23 cellular contexts compared by ENCODE assay signal in the genomic region with DNA sequence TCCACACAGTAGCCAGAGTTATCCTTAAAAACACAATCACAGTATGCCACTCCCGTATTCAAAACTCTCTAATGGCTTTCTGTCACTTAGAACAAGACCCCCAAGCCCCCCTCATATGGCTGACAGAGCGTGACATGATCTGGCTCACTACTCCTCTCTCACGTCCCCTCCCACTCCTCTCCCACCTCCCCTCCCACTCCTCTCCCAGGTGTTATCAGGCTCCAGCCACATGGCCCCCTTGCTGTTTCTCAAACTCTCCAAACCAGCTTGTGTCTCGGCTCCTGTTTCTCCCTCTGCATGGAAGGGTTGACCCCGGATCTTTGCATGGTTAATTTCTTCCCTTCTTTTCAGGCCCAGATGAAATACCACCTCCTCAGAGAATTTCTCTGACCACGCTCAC.
"Had no signal": no experiment of that assay in that cellular context is flagged by ENCODE, and none has a peak within 500 bp of the region (broad histone marks: within the 10 kb centered on the region; RNA-seq: fewer than 3 reads in every experiment).

No MANE protein-coding gene starts in this region.

- H3K4me3 Mint-ChIP-seq: activated CD4-positive, alpha-beta memory T cell treated with anti-CD3 and anti-CD28 coated beads for 36 hours; activated naive CD4-positive, alpha-beta T cell treated with anti-CD3 and anti-CD28 coated beads for 36 hours; activated naive CD8-positive, alpha-beta T cell treated with anti-CD3 and anti-CD28 coated beads, Interleukin-2, amount 10 ng/mL, durations not matched to agents 7 days and 5 days; dendritic cell treated with granulocyte-macrophage colony-stimulating factor and Interleukin-4, amounts not matched to agents 40 ng/mL and 50 ng/mL, for 4 days; immature natural killer cell; T-helper 1 cell treated with Interleukin-12 subunit alpha and Interleukin-12 subunit beta and Interleukin-4 antibody, amounts not matched to agents 30 μg/mL and 1 μg/mL, for 36 hours had no signal

- H3K79me2 ChIP-seq: parathyroid adenoma had no signal

- H3K27ac ChIP-seq: parathyroid adenoma, spleen, upper lobe of right lung had no signal

- H3K27me3 Mint-ChIP-seq: activated CD4-positive, alpha-beta memory T cell treated with anti-CD3 and anti-CD28 coated beads for 36 hours; activated naive CD8-positive, alpha-beta T cell treated with anti-CD3 and anti-CD28 coated beads, Interleukin-2, amount 10 ng/mL, durations not matched to agents 7 days and 5 days; dendritic cell treated with granulocyte-macrophage colony-stimulating factor and Interleukin-4, amounts not matched to agents 40 ng/mL and 50 ng/mL, for 4 days had no signal

- H2AFZ ChIP-seq: parathyroid adenoma had no signal

- H3K27me3 ChIP-seq: spleen, upper lobe of right lung had no signal

- H3K36me3 ChIP-seq: spleen, upper lobe of right lung had no signal

- H3K27ac Mint-ChIP-seq: activated CD4-positive, alpha-beta memory T cell treated with anti-CD3 and anti-CD28 coated beads for 36 hours; activated naive CD4-positive, alpha-beta T cell treated with anti-CD3 and anti-CD28 coated beads for 36 hours; activated naive CD8-positive, alpha-beta T cell treated with anti-CD3 and anti-CD28 coated beads, Interleukin-2, amount 10 ng/mL, durations not matched to agents 7 days and 5 days; dendritic cell treated with granulocyte-macrophage colony-stimulating factor and Interleukin-4, amounts not matched to agents 40 ng/mL and 50 ng/mL, for 4 days; immature natural killer cell; T-helper 1 cell treated with Interleukin-12 subunit alpha and Interleukin-12 subunit beta and Interleukin-4 antibody, amounts not matched to agents 30 μg/mL and 1 μg/mL, for 36 hours had no signal

- H3K4me3 ChIP-seq: spleen, upper lobe of right lung had no signal

- H3K4me1 ChIP-seq: parathyroid adenoma, spleen, upper lobe of right lung had no signal

- H3K36me3 Mint-ChIP-seq: activated CD4-positive, alpha-beta memory T cell treated with anti-CD3 and anti-CD28 coated beads for 36 hours; activated naive CD8-positive, alpha-beta T cell treated with anti-CD3 and anti-CD28 coated beads, Interleukin-2, amount 10 ng/mL, durations not matched to agents 7 days and 5 days; immature natural killer cell had no signal

- H3K9me3 ChIP-seq: spleen, upper lobe of right lung had no signal

- H3K9me3 Mint-ChIP-seq: activated CD4-positive, alpha-beta memory T cell treated with anti-CD3 and anti-CD28 coated beads for 36 hours; activated naive CD4-positive, alpha-beta T cell treated with anti-CD3 and anti-CD28 coated beads for 36 hours; activated naive CD8-positive, alpha-beta T cell treated with anti-CD3 and anti-CD28 coated beads, Interleukin-2, amount 10 ng/mL, durations not matched to agents 7 days and 5 days; dendritic cell treated with granulocyte-macrophage colony-stimulating factor and Interleukin-4, amounts not matched to agents 40 ng/mL and 50 ng/mL, for 4 days; T-helper 1 cell treated with Interleukin-12 subunit alpha and Interleukin-12 subunit beta and Interleukin-4 antibody, amounts not matched to agents 30 μg/mL and 1 μg/mL, for 36 hours had no signal

- DNase-seq: activated CD4-positive, alpha-beta memory T cell treated with anti-CD3 and anti-CD28 coated beads for 36 hours; activated CD4-positive, alpha-beta T cell treated with anti-CD3 and anti-CD28 coated beads for 48 hours; activated CD4-positive, CD25-positive, alpha-beta regulatory T cell; activated effector memory CD4-positive, alpha-beta T cell treated with Interleukin-2 at 50 U/mL for 16 hours; activated naive CD4-positive, alpha-beta T cell treated with anti-CD3 and anti-CD28 coated beads for 36 hours; activated naive CD8-positive, alpha-beta T cell treated with anti-CD3 and anti-CD28 coated beads, Interleukin-2, amount 10 ng/mL, durations not matched to agents 7 days and 5 days; activated T-cell treated with anti-CD3 and anti-CD28 coated beads, Interleukin-2, amount 50 U/mL, for 48 hours; amniotic stem cell; effector CD4-positive, alpha-beta T cell; erythroblast; foreskin fibroblast; immature natural killer cell; left ventricle myocardium superior; mammary epithelial cell; nucleus accumbens; spleen; stimulated activated CD4-positive, alpha-beta T cell treated with anti-CD3 and anti-CD28 coated beads, Interleukin-4, amount 100 ng/mL, for 1 hour; stimulated activated naive CD4-positive, alpha-beta T cell treated with Interleukin-2 at 50 U/mL for 16 hours; T1000; upper lobe of right lung had no signal

- H3K4me1 Mint-ChIP-seq: activated naive CD8-positive, alpha-beta T cell treated with anti-CD3 and anti-CD28 coated beads, Interleukin-2, amount 10 ng/mL, durations not matched to agents 7 days and 5 days; immature natural killer cell had no signal

- H3K9ac ChIP-seq: parathyroid adenoma had no signal
